ENCODE assay signal across 24 cellular contexts in the genomic region with DNA sequence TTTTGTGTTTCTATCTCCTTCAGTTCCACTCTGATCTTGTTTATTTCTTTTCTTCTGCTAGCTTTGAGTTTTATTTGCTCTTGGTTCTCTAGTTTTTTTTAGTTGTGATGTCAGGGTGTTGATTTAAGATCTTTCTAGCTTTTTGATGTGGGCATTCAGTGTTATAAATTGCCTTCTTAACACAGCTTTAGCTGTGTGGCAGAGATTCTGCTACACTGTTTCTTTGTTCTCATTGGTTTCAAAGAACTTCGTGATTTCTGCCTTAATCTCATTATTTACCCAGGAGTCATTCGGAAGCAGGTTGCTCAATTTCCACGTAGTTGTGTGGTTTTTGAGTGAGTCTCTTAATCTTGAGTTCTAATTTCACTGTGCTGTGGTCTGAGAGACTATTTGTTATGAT.
"Had no signal": no experiment of that assay in that cellular context is flagged by ENCODE, and none has a peak within 500 bp of the region (broad histone marks: within the 10 kb centered on the region; RNA-seq: fewer than 3 reads in every experiment).

No MANE protein-coding gene starts in this region.

- H3K27ac Mint-ChIP-seq: activated CD8-positive, alpha-beta T cell treated with anti-CD3 and anti-CD28 coated beads, Interleukin-2, amount 10 ng/mL, durations not matched to agents 7 days and 5 days; activated naive CD4-positive, alpha-beta T cell treated with anti-CD3 and anti-CD28 coated beads, Interleukin-2, amount 50 U/mL, for 24 hours; activated T-helper 1 cell treated with anti-CD3 and anti-CD28 coated beads, Interleukin-12 subunit alpha, Interleukin-12 subunit beta, Interleukin-2, Interleukin-4 antibody, amounts not matched to agents 30 ng/mL and 10 ng/mL and 1 ng/mL, durations not matched to agents 14 hours and 24 hours and 36 hours; endodermal cell; memory B cell; nephron; stimulated activated effector memory CD8-positive, alpha-beta T cell treated with anti-CD3 and anti-CD28 coated beads, Interleukin-12 subunit alpha, Interleukin-12 subunit beta, amount 100 ng/mL, for 72 hours; stimulated activated naive CD8-positive, alpha-beta T cell treated with anti-CD3 and anti-CD28 coated beads, Interleukin-15, amount 100 ng/mL, for 72 hours; T-helper 2 cell treated with Interferon-gamma antibody and Interleukin-4, amounts not matched to agents 5 μg/mL and 100 μg/mL, for 36 hours had no signal

- DNase-seq: activated CD4-positive, alpha-beta T cell treated with anti-CD3 and anti-CD28 coated beads for 1 hour; activated CD4-positive, alpha-beta T cell treated with anti-CD3 and anti-CD28 coated beads, Interleukin-2, amount 50 U/mL, for 1 hour; activated CD8-positive, alpha-beta T cell treated with anti-CD3 and anti-CD28 coated beads, Interleukin-2, amount 10 ng/mL, durations not matched to agents 7 days and 5 days; activated gamma-delta T cell; adrenal gland; cortex of kidney; endodermal cell; esophagus squamous epithelium; gastrocnemius medialis; hypothalamus; nucleus accumbens; right lobe of liver; stimulated activated CD4-positive, alpha-beta T cell treated with anti-CD3 and anti-CD28 coated beads, Interleukin-2, amount 100 ng/mL, for 24 hours; stimulated activated naive CD8-positive, alpha-beta T cell treated with anti-CD3 and anti-CD28 coated beads, Interleukin-15, amount 100 ng/mL, for 72 hours; tibial artery had no signal

- H3K4me1 Mint-ChIP-seq: activated naive CD4-positive, alpha-beta T cell treated with anti-CD3 and anti-CD28 coated beads, Interleukin-2, amount 50 U/mL, for 24 hours; stimulated activated effector memory CD8-positive, alpha-beta T cell treated with anti-CD3 and anti-CD28 coated beads, Interleukin-12 subunit alpha, Interleukin-12 subunit beta, amount 100 ng/mL, for 72 hours had no signal

- H3K4me3 ChIP-seq: adrenal gland, cardiac muscle cell, esophagus squamous epithelium, gastrocnemius medialis, right lobe of liver, skin epidermis, tibial artery had no signal

- H3K27me3 ChIP-seq: adrenal gland, cardiac muscle cell, esophagus squamous epithelium, gastrocnemius medialis, right lobe of liver, tibial artery had no signal

- H3K4me3 Mint-ChIP-seq: activated CD8-positive, alpha-beta T cell treated with anti-CD3 and anti-CD28 coated beads, Interleukin-2, amount 10 ng/mL, durations not matched to agents 7 days and 5 days; activated naive CD4-positive, alpha-beta T cell treated with anti-CD3 and anti-CD28 coated beads, Interleukin-2, amount 50 U/mL, for 24 hours; activated T-helper 1 cell treated with anti-CD3 and anti-CD28 coated beads, Interleukin-12 subunit alpha, Interleukin-12 subunit beta, Interleukin-2, Interleukin-4 antibody, amounts not matched to agents 30 ng/mL and 10 ng/mL and 1 ng/mL, durations not matched to agents 14 hours and 24 hours and 36 hours; endodermal cell; memory B cell; nephron; stimulated activated effector memory CD8-positive, alpha-beta T cell treated with anti-CD3 and anti-CD28 coated beads, Interleukin-12 subunit alpha, Interleukin-12 subunit beta, amount 100 ng/mL, for 72 hours; stimulated activated naive CD8-positive, alpha-beta T cell treated with anti-CD3 and anti-CD28 coated beads, Interleukin-15, amount 100 ng/mL, for 72 hours; T-helper 2 cell treated with Interferon-gamma antibody and Interleukin-4, amounts not matched to agents 5 μg/mL and 100 μg/mL, for 36 hours had no signal

- H3K27ac ChIP-seq: adrenal gland, cardiac muscle cell, esophagus squamous epithelium, gastrocnemius medialis, parathyroid adenoma, right lobe of liver, skin epidermis, tibial artery had no signal

- H3K9me3 ChIP-seq: adrenal gland, esophagus squamous epithelium, gastrocnemius medialis, right lobe of liver, tibial artery had no signal

- H3K79me2 ChIP-seq: parathyroid adenoma had no signal

- ATAC-seq: activated CD8-positive, alpha-beta T cell treated with anti-CD3 and anti-CD28 coated beads, Interleukin-2, amount 10 ng/mL, durations not matched to agents 7 days and 5 days; gastrocnemius medialis; right lobe of liver; stimulated activated effector memory CD8-positive, alpha-beta T cell treated with anti-CD3 and anti-CD28 coated beads, Interleukin-12 subunit alpha, Interleukin-12 subunit beta, amount 100 ng/mL, for 72 hours; stimulated activated naive CD8-positive, alpha-beta T cell treated with anti-CD3 and anti-CD28 coated beads, Interleukin-15, amount 100 ng/mL, for 72 hours had no signal

- H3K4me1 ChIP-seq: adrenal gland, esophagus squamous epithelium, gastrocnemius medialis, parathyroid adenoma, tibial artery had no signal

- H3K9me3 Mint-ChIP-seq: activated naive CD4-positive, alpha-beta T cell treated with anti-CD3 and anti-CD28 coated beads, Interleukin-2, amount 50 U/mL, for 24 hours; activated T-helper 1 cell treated with anti-CD3 and anti-CD28 coated beads, Interleukin-12 subunit alpha, Interleukin-12 subunit beta, Interleukin-2, Interleukin-4 antibody, amounts not matched to agents 30 ng/mL and 10 ng/mL and 1 ng/mL, durations not matched to agents 14 hours and 24 hours and 36 hours; endodermal cell; memory B cell; stimulated activated effector memory CD8-positive, alpha-beta T cell treated with anti-CD3 and anti-CD28 coated beads, Interleukin-12 subunit alpha, Interleukin-12 subunit beta, amount 100 ng/mL, for 72 hours; stimulated activated naive CD8-positive, alpha-beta T cell treated with anti-CD3 and anti-CD28 coated beads, Interleukin-15, amount 100 ng/mL, for 72 hours; T-helper 2 cell treated with Interferon-gamma antibody and Interleukin-4, amounts not matched to agents 5 μg/mL and 100 μg/mL, for 36 hours had no signal

- H3K36me3 ChIP-seq: adrenal gland, cardiac muscle cell, esophagus squamous epithelium, gastrocnemius medialis, right lobe of liver, tibial artery had no signal

- H3K9ac ChIP-seq: parathyroid adenoma had no signal

- H2AFZ ChIP-seq: parathyroid adenoma had no signal

- H3K36me3 Mint-ChIP-seq: activated naive CD4-positive, alpha-beta T cell treated with anti-CD3 and anti-CD28 coated beads, Interleukin-2, amount 50 U/mL, for 24 hours; memory B cell; stimulated activated effector memory CD8-positive, alpha-beta T cell treated with anti-CD3 and anti-CD28 coated beads, Interleukin-12 subunit alpha, Interleukin-12 subunit beta, amount 100 ng/mL, for 72 hours had no signal
